Comparison of ENCODE assay signal across 17 cellular contexts in genomic region chr12:56028511-56029165, GRCh38. TPM values are rescaled to one million over a fixed set of nuclear protein-coding genes. Genes with fewer than 3 reads are reported as not detected.
DNase-seq lines count a peak whose midpoint lies in the region; ATAC-seq and TF ChIP-seq lines count a peak whose summit lies in the region.
"Had no signal": no experiment of that assay in that cellular context is flagged by ENCODE, and none has a peak within 500 bp of the region (broad histone marks: within the 10 kb centered on the region; RNA-seq: fewer than 3 reads in every experiment).

No MANE protein-coding gene starts in this region.

- peak overlapping the region; percentile 77 for H3K27ac Mint-ChIP-seq in T-helper 1 cell treated with Interleukin-12 subunit alpha and Interleukin-12 subunit beta and Interleukin-4 antibody, amounts not matched to agents 30 μg/mL and 1 μg/mL, for 36 hours
- H3K27ac Mint-ChIP-seq: dendritic cell treated with granulocyte-macrophage colony-stimulating factor and Interleukin-4, amounts not matched to agents 40 ng/mL and 50 ng/mL, for 4 days; naive B cell had no signal

- peak overlapping the region; percentile 43 for H3K4me3 Mint-ChIP-seq in T-helper 1 cell treated with Interleukin-12 subunit alpha and Interleukin-12 subunit beta and Interleukin-4 antibody, amounts not matched to agents 30 μg/mL and 1 μg/mL, for 36 hours
- H3K4me3 Mint-ChIP-seq: dendritic cell treated with granulocyte-macrophage colony-stimulating factor and Interleukin-4, amounts not matched to agents 40 ng/mL and 50 ng/mL, for 4 days had no signal

- intact Hi-C loops in prostate gland (cut with DNase I) (no loop called here), Right ventricle myocardium inferior (cut with DNase I) (loop anchor here (1.0 kb wide), 1 partner anchor 32 kb away; no protein-coding TSS in a partner anchor)

- H3K36me3 ChIP-seq in prostate gland, result no peaks in the 10 kb centered on the region

- no peaks in the 10 kb centered on the region for H3K27me3 Mint-ChIP-seq in T-helper 1 cell treated with Interleukin-12 subunit alpha and Interleukin-12 subunit beta and Interleukin-4 antibody, amounts not matched to agents 30 μg/mL and 1 μg/mL, for 36 hours (ENCODE audit: low read depth)
- H3K27me3 Mint-ChIP-seq: dendritic cell treated with granulocyte-macrophage colony-stimulating factor and Interleukin-4, amounts not matched to agents 40 ng/mL and 50 ng/mL, for 4 days; naive B cell had no signal

- TF ChIP-seq POLR2A in prostate gland (IDR thresholded peaks at IDR 0.05), result no peak

- CTCF ChIA-PET in RWPE1 (lab: Yijun Ruan, JAX), result interaction anchor here (0.8 to 1.3 kb wide), 4 partner anchors 13 to 36 kb away, joined by 3 to 5 read pairs (median 4); no protein-coding TSS in a partner anchor

- H3K4me1 ChIP-seq in prostate gland (replicated peaks), result peaks cover 4% of the 10 kb centered on the region

- ATAC-seq in Right ventricle myocardium inferior, result no peak
- ATAC-seq: gastroesophageal sphincter had no signal

- WGBS in prostate gland, result 44% methylated on average over 5 of the region's 5 CpGs

- no peak for DNase-seq in T-helper 1 cell
- no peak for DNase-seq in RWPE1 (ENCODE audit: low spot score)
- peak; percentile 61 for DNase-seq in epithelial cell of esophagus (ENCODE audit: low read depth)
- no peak for DNase-seq in prostate gland (ENCODE audit: low spot score)
- DNase-seq in LoVo (ENCODE audit: low spot score), result no peak
- no peak for DNase-seq in Right ventricle myocardium inferior (ENCODE audit: missing footprints)
- DNase-seq in NCI-H446 treated with DMSO at 0.1 percent for 48 hours (lab: John Stamatoyannopoulos, UW), result no peak
- DNase-seq: DND-41, H7, naive B cell, NCI-H1105, NCI-H510A treated with DMSO at 0.1 percent for 48 hours, SIG-M5, upper lobe of left lung had no signal

- peak overlapping the region; percentile 69 for H3K27ac ChIP-seq in RWPE1
- peak overlapping the region; percentile 3 to 39 for H3K27ac ChIP-seq in prostate gland
- H3K27ac ChIP-seq: gastroesophageal sphincter had no signal

- no peak for TF ChIP-seq CTCF in RWPE1 (conservative IDR thresholded peaks at IDR 0.05; ENCODE audit: low read depth)
- no peak for TF ChIP-seq CTCF in epithelial cell of esophagus (IDR thresholded peaks at IDR 0.05; ENCODE audit: insufficient read depth, low read depth, low read length, missing control alignments)
- TF ChIP-seq CTCF in prostate gland (IDR thresholded peaks at IDR 0.05), result no peak

- H3K36me3 Mint-ChIP-seq in T-helper 1 cell treated with Interleukin-12 subunit alpha and Interleukin-12 subunit beta and Interleukin-4 antibody, amounts not matched to agents 30 μg/mL and 1 μg/mL, for 36 hours (ENCODE audit: low read depth), result peaks cover 63% of the 10 kb centered on the region
- H3K36me3 Mint-ChIP-seq: naive B cell had no signal

- H3K27me3 ChIP-seq in prostate gland (replicated peaks; ENCODE audit: insufficient read depth), result no peaks in the 10 kb centered on the region
- H3K27me3 ChIP-seq: gastroesophageal sphincter, upper lobe of left lung had no signal

- H3K9me3 ChIP-seq in prostate gland, result no peaks in the 10 kb centered on the region
- H3K9me3 ChIP-seq: gastroesophageal sphincter, upper lobe of left lung had no signal

- POLR2A ChIA-PET in RWPE1 (lab: Yijun Ruan, JAX; ENCODE audit: low non-redundant PET), result interaction anchor here (0.7 kb wide), 1 partner anchor 33 kb away, joined by 3 read pairs; no protein-coding TSS in a partner anchor

- H3K9me3 Mint-ChIP-seq in T-helper 1 cell treated with Interleukin-12 subunit alpha and Interleukin-12 subunit beta and Interleukin-4 antibody, amounts not matched to agents 30 μg/mL and 1 μg/mL, for 36 hours, result no peaks in the 10 kb centered on the region
- H3K9me3 Mint-ChIP-seq: dendritic cell treated with granulocyte-macrophage colony-stimulating factor and Interleukin-4, amounts not matched to agents 40 ng/mL and 50 ng/mL, for 4 days; naive B cell had no signal

- H3K4me3 ChIP-seq in epithelial cell of esophagus (ENCODE audit: low read length) (no peak overlapping the region), prostate gland (no peak overlapping the region)
- H3K4me3 ChIP-seq: gastroesophageal sphincter, upper lobe of left lung had no signal

- peaks cover 48% of the 10 kb centered on the region for H3K4me1 Mint-ChIP-seq in T-helper 1 cell treated with Interleukin-12 subunit alpha and Interleukin-12 subunit beta and Interleukin-4 antibody, amounts not matched to agents 30 μg/mL and 1 μg/mL, for 36 hours (ENCODE audit: low read depth)
- H3K4me1 Mint-ChIP-seq: naive B cell had no signal

RNA-seq across cellular contexts. Expression of gene IKZF4, which starts 7.8 kb away (rescaled TPM):
- total RNA-seq in prostate gland, result 1 to 10 TPM; 2.2 to 6.2 TPM
- total RNA-seq in Right ventricle myocardium inferior, result 9.5 TPM

RNA-seq across cellular contexts. Expression of gene RPS26, which starts 13.1 kb away (rescaled TPM):
- total RNA-seq in prostate gland, result 1,000 to 10,000 TPM in 1 of 2 donors, 100 to 1,000 TPM in 1; 284 to 1,659 TPM
- 35.5 TPM for total RNA-seq in Right ventricle myocardium inferior

RNA-seq across cellular contexts. Expression of gene SUOX, which starts 31.6 kb away (rescaled TPM):
- total RNA-seq in prostate gland (10 to 100 TPM; 23.6 to 49.6 TPM), Right ventricle myocardium inferior (28.1 TPM)

RNA-seq across cellular contexts. Expression of gene ERBB3, which starts 51.3 kb away (rescaled TPM):
- total RNA-seq in prostate gland, result 100 to 1,000 TPM in 1 of 2 donors, 10 to 100 TPM in 1; 77.3 to 117 TPM
- 2.8 TPM for total RNA-seq in Right ventricle myocardium inferior

RNA-seq across cellular contexts. Expression of gene RAB5B, which starts 54.8 kb away (rescaled TPM):
- total RNA-seq in prostate gland (100 to 1,000 TPM in 1 of 2 donors, 10 to 100 TPM in 1; 82.5 to 191 TPM), Right ventricle myocardium inferior (113 TPM)
